In genomic region chr11:94130589-94131362, GRCh38 we compare ENCODE assay signal across 9 cellular contexts. TPM values are rescaled to one million over a fixed set of nuclear protein-coding genes. Genes with fewer than 3 reads are reported as not detected.
A peak's percentile ranks its signal among the peaks of the same experiment; 100 is the strongest.
DNase-seq lines count a peak whose midpoint lies in the region; ATAC-seq and TF ChIP-seq lines count a peak whose summit lies in the region.
"Had no signal": no experiment of that assay in that cellular context is flagged by ENCODE, and none has a peak within 500 bp of the region (broad histone marks: within the 10 kb centered on the region; RNA-seq: fewer than 3 reads in every experiment).

No MANE protein-coding gene starts in this region.

- TF ChIP-seq EP300 in stomach (IDR thresholded peaks at IDR 0.05): no peak

- no peaks in the 10 kb centered on the region for H3K36me3 ChIP-seq in stomach
- H3K36me3 ChIP-seq in prostate gland: no peaks in the 10 kb centered on the region

- peaks cover 32% of the 10 kb centered on the region for H3K4me1 ChIP-seq in right cardiac atrium (ENCODE audit: control insufficient read depth, insufficient read depth, low read length)
- H3K4me1 ChIP-seq in stomach: peaks cover 48 to 73% (median 61%) of the 10 kb centered on the region in 4 donors
- peaks cover 6% of the 10 kb centered on the region for H3K4me1 ChIP-seq in prostate gland (replicated peaks)

- H3K27me3 ChIP-seq in right cardiac atrium (ENCODE audit: control insufficient read depth, insufficient read depth) (no peaks in the 10 kb centered on the region), stomach (no peaks in the 10 kb centered on the region), prostate gland (replicated peaks; ENCODE audit: insufficient read depth) (no peaks in the 10 kb centered on the region)

- intact Hi-C loops in right cardiac atrium (cut with DNase I) (no loop called here), stomach (cut with DNase I; ENCODE audit: low total_unique reads) (no loop called here), prostate gland (cut with DNase I) (no loop called here)

- DNase-seq in H4 (ENCODE audit: low spot score) (peak; percentile 46), right cardiac atrium (peak; percentile 49 to 58 (median 51)), stomach (no peak), RPMI8226 (no peak), prostate gland (ENCODE audit: low spot score) (no peak)
- DNase-seq in stimulated activated CD4-positive, alpha-beta T cell treated with anti-CD3 and anti-CD28 coated beads, Interleukin-1b, Interleukin-23, amount 100 ng/mL, for 48 hours: no peak
- DNase-seq: effector CD4-positive, alpha-beta T cell had no signal

- TF ChIP-seq CTCF in WI38 (IDR thresholded peaks at IDR 0.05; ENCODE audit: low read depth, low read length) (no peak), stomach (IDR thresholded peaks at IDR 0.05) (no peak), prostate gland (IDR thresholded peaks at IDR 0.05) (no peak)

- TF ChIP-seq POLR2A in stomach (IDR thresholded peaks at IDR 0.05) (no peak), prostate gland (IDR thresholded peaks at IDR 0.05) (no peak)

- peak overlapping the region; percentile 93 for H3K4me3 ChIP-seq in WI38 (ENCODE audit: low read depth, low read length)
- peak overlapping the region; percentile 61 for H3K4me3 ChIP-seq in right cardiac atrium (ENCODE audit: low read length)
- H3K4me3 ChIP-seq in stomach: peak overlapping the region; percentile 73 to 89 (median 78)
- no peak overlapping the region for H3K4me3 ChIP-seq in prostate gland

- no peaks in the 10 kb centered on the region for H3K9me3 ChIP-seq in right cardiac atrium (ENCODE audit: control insufficient read depth, low read length)
- no peaks in the 10 kb centered on the region for H3K9me3 ChIP-seq in stomach
- H3K9me3 ChIP-seq in prostate gland: no peaks in the 10 kb centered on the region

- H3K27ac ChIP-seq in right cardiac atrium (ENCODE audit: low read length): peak overlapping the region; percentile 76
- H3K27ac ChIP-seq in stomach: peak overlapping the region in 4 of 5 donors; percentile 94 to 98 (median 96)
- peak overlapping the region in 1 of 2 donors; percentile 94 for H3K27ac ChIP-seq in prostate gland

- WGBS in right cardiac atrium: 48% methylated on average over 10 of the region's 10 CpGs
- 64 to 75% (median 71%) methylated on average over 10 of the region's 10 CpGs for WGBS in stomach, 5 donors
- WGBS in prostate gland: 77% methylated on average over 10 of the region's 10 CpGs

- peak; percentile 8 to 51 for ATAC-seq in right cardiac atrium
- no peak for ATAC-seq in GM19467 (IDR thresholded peaks at IDR 0.05; ENCODE audit: unreplicated experiment)

RNA-seq across cellular contexts. Expression of gene PANX1, which starts 2.1 kb away (rescaled TPM):
- total RNA-seq in H4 (2014; rRNA removed; shearing (Covaris generic)): 40.9 and 41.5 TPM in 2 replicates
- total RNA-seq in right cardiac atrium: 10 to 100 TPM in 1 of 4 donors, 1 to 10 TPM in 3; 8.0 to 16.1 (median 8.5) TPM
- polyA plus RNA-seq in right cardiac atrium: 4.6 TPM
- 10 to 100 TPM in 4 of 5 donors, 1 to 10 TPM in 1; 1.2 to 41.1 (median 18.4) TPM for total RNA-seq in stomach
- polyA plus RNA-seq in stomach: 1 to 10 TPM; 2.6 to 5.6 (median 3.0) TPM
- 10 to 100 TPM; 12.9 to 51.2 TPM for total RNA-seq in prostate gland

Comparison
In these comparisons a context has a peak if more than half of its experiments do, and no peak if none do; other contexts are left out.
1. DNase-seq: peak in H4 (single experiment) and right cardiac atrium (3 of 3); none in stomach (single experiment), RPMI8226 (single experiment), stimulated activated CD4-positive, alpha-beta T cell treated with anti-CD3 and anti-CD28 coated beads, Interleukin-1b, Interleukin-23, amount 100 ng/mL, for 48 hours (single experiment) and prostate gland (single experiment).
2. H3K4me3 ChIP-seq: peak in WI38 (single experiment), right cardiac atrium (single experiment) and stomach (4 of 4); none in prostate gland (0 of 2).